In the genomic region with DNA sequence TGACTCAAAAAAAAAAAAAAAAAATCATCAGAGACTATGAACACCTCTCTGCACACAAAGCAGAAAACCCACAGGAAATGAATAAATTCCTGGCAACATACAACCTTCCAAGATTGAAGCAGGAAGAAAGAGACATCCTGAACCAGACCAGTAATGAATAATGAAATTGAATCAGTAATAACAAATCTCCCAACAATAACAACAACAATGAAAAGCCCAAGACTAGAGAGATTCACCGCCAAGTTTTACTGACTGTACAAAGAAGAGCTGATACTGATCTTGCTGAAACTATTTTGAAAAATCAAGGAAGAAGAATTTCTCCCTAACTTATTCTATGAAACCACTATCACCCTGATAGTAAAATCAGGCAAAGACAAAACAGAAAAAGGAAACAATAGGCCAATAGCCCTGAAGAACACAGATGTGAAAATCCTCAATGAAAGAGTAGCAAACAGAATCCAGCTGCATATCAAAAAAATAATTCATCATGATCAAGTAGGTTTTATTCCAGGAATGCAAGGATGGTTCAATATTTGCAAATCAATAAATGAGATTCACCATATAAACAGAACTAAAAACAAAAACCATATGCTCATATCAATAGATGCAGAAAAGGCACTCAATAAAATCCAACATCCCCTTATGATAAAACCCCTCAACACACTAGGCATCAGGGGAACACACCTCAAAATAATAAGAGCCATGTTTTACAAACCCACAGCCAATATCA, we compare ENCODE assay signal across 15 cellular contexts.
"Had no signal": no experiment of that assay in that cellular context is flagged by ENCODE, and none has a peak within 500 bp of the region (broad histone marks: within the 10 kb centered on the region; RNA-seq: fewer than 3 reads in every experiment).

No MANE protein-coding gene starts in this region.

- H3K9ac ChIP-seq: neural progenitor cell had no signal

- H3K27ac ChIP-seq: dorsolateral prefrontal cortex, neural progenitor cell, tibial artery had no signal

- H3K27me3 Mint-ChIP-seq: memory B cell, naive B cell, progenitor cell of endocrine pancreas had no signal

- H3K4me3 ChIP-seq: dorsolateral prefrontal cortex, mucosa of descending colon, neural progenitor cell, tibial artery had no signal

- H3K27me3 ChIP-seq: dorsolateral prefrontal cortex, neural progenitor cell, tibial artery had no signal

- H3K27ac Mint-ChIP-seq: activated naive CD4-positive, alpha-beta T cell treated with anti-CD3 and anti-CD28 coated beads, Interleukin-2, amount 50 U/mL, for 72 hours; activated T-cell treated with anti-CD3 and anti-CD28 coated beads, Interleukin-2, amount 50 U/mL, for 72 hours; memory B cell; neural progenitor cell; progenitor cell of endocrine pancreas had no signal

- H3K4me3 Mint-ChIP-seq: activated T-cell treated with anti-CD3 and anti-CD28 coated beads, Interleukin-2, amount 50 U/mL, for 72 hours; memory B cell; naive B cell; neural progenitor cell had no signal

- H3K4me1 Mint-ChIP-seq: memory B cell, neural progenitor cell had no signal

- H3K4me1 ChIP-seq: tibial artery had no signal

- DNase-seq: activated CD4-positive, alpha-beta T cell treated with anti-CD3 and anti-CD28 coated beads, Interleukin-2, amount 50 U/mL, for 4 hours; activated gamma-delta T cell; activated T-cell treated with anti-CD3 and anti-CD28 coated beads, Interleukin-2, amount 50 U/mL, for 72 hours; dorsolateral prefrontal cortex; mucosa of descending colon; naive B cell; right cardiac atrium; stimulated activated naive CD8-positive, alpha-beta T cell treated with anti-CD3 and anti-CD28 coated beads, Interleukin-15, Interleukin-2, amounts not matched to agents 100 U/mL and 50 U/mL, for 24 hours; substantia nigra; T-helper 2 cell; tibial artery had no signal
